ENCODE assay signal across 27 cellular contexts in the genomic region with DNA sequence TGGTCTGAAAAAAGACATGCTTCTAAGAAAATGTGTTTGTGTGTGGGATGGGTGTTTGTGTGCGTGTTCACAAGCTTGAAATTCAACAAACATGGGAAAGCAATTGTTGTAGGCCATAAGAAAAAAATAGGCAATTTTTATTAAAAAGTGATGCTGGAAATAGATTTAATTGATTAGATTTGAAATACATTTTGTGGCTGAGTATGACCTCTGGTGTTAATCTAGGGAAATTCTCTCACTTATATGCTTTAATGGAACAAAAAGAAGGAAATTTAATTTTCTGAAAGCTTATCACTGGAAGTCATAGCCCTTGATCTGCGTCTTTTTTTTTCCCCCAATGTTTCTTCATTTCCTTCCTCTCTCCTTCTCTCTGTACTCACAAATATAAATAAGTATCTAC. TPM values are rescaled to one million over a fixed set of nuclear protein-coding genes. Genes with fewer than 3 reads are reported as not detected.
DNase-seq lines count a peak whose midpoint lies in the region; FAIRE-seq and TF ChIP-seq lines count a peak whose summit lies in the region.
"Had no signal": no experiment of that assay in that cellular context is flagged by ENCODE, and none has a peak within 500 bp of the region (broad histone marks: within the 10 kb centered on the region; RNA-seq: fewer than 3 reads in every experiment).

No MANE protein-coding gene starts in this region.

- no peaks in the 10 kb centered on the region for H3K36me3 ChIP-seq in OCI-LY7 (ENCODE audit: insufficient read depth, low read length)
- H3K36me3 ChIP-seq in H1 (ENCODE audit: control insufficient read depth in 2 of 4, insufficient read depth in 4 of 4, low read length in 3 of 4), result no peaks in the 10 kb centered on the region
- H3K36me3 ChIP-seq: gastroesophageal sphincter, vagina had no signal

- H2BK12ac ChIP-seq in H1 (ENCODE audit: low read depth, low read length), result no peak overlapping the region

- H3K9me3 ChIP-seq in OCI-LY7 (ENCODE audit: low read length) (no peaks in the 10 kb centered on the region), H1 (ENCODE audit: insufficient read depth in 2 of 2, low read depth in 1 of 2, low read length in 1 of 2) (no peaks in the 10 kb centered on the region)
- H3K9me3 ChIP-seq: gastroesophageal sphincter, vagina had no signal

- peaks cover 4% of the 10 kb centered on the region; the same call in 1 of the 2 replicates for H3K23me2 ChIP-seq in H1 (ENCODE audit: low read depth, low read length)

- no peak overlapping the region for H3K9ac ChIP-seq in H1 (replicated peaks in 1 of 4; ENCODE audit: extremely low read depth in 1 of 4, low read depth in 3 of 4, low read length in 3 of 4)

- no peaks in the 10 kb centered on the region for H3K36me3 Mint-ChIP-seq in osteocyte (ENCODE audit: unreplicated experiment)
- H3K36me3 Mint-ChIP-seq: activated naive CD4-positive, alpha-beta T cell treated with anti-CD3 and anti-CD28 coated beads, Interleukin-2, amount 50 U/mL, for 24 hours; IgD-negative memory B cell had no signal

- no peaks in the 10 kb centered on the region for H3K9me3 Mint-ChIP-seq in osteocyte (ENCODE audit: unreplicated experiment)
- H3K9me3 Mint-ChIP-seq: activated CD4-positive, alpha-beta memory T cell treated with anti-CD3 and anti-CD28 coated beads, Interleukin-2, amount 10 ng/mL, durations not matched to agents 7 days and 5 days; dendritic cell treated with granulocyte-macrophage colony-stimulating factor and Interleukin-4, amounts not matched to agents 40 ng/mL and 50 ng/mL, for 4 days; IgD-negative memory B cell had no signal

- peak overlapping the region; percentile 78 for H4K5ac ChIP-seq in H1 (ENCODE audit: insufficient read length, low read depth, low read length)

- TF ChIP-seq RAD21 in H1 (IDR thresholded peaks at IDR 0.05 in 1 of 2, conservative IDR thresholded peaks at IDR 0.05 in 1 of 2; ENCODE audit: low read depth in 2 of 2, low read length in 2 of 2), result peak in 1 of 2 experiments; percentile 41; a peak in 3 of 4 replicates

- BruUV-seq in OCI-LY7 (replicated peaks; lab: Mats Ljungman, UMichigan), result no TSS peak

- H3K14ac ChIP-seq in H1 (ENCODE audit: insufficient read length), result no peak overlapping the region

- H3K4me2 ChIP-seq in OCI-LY7 (ENCODE audit: low read length), result no peak overlapping the region
- H3K4me2 ChIP-seq in H1 (ENCODE audit: insufficient read depth in 1 of 2, low read depth in 2 of 2, low read length in 2 of 2), result no peak overlapping the region

- H3K23ac ChIP-seq in H1 (ENCODE audit: insufficient read length), result no peak overlapping the region

- WGBS in H1 (ENCODE audit: extremely low coverage in 1 of 2, insufficient coverage in 1 of 2, insufficient read length in 1 of 2, insufficient replicate concordance in 2 of 2, low coverage in 1 of 2, low lambda C conversion rate in 2 of 2, missing lambda C conversion rate in 1 of 2), 2 experiments, result 80% methylated on average over 2 of the region's 2 CpGs; no CpG with 5 or more reads in 1 of the 2 experiments

- H2BK15ac ChIP-seq in H1 (ENCODE audit: low read length), result no peak overlapping the region

- H3K27me3 ChIP-seq in H1 (replicated peaks in 1 of 4; ENCODE audit: control insufficient read depth in 3 of 4, extremely low read depth in 1 of 4, insufficient read depth in 3 of 4, low read length in 3 of 4), result no peaks in the 10 kb centered on the region; a peak in 1 of 7 replicates
- H3K27me3 ChIP-seq: vagina had no signal

- H2AFZ ChIP-seq in OCI-LY7 (ENCODE audit: low read length), result no peak overlapping the region
- no peak overlapping the region for H2AFZ ChIP-seq in H1 (ENCODE audit: low read length)

- no peak for TF ChIP-seq EP300 in H1 (IDR thresholded peaks at IDR 0.05; ENCODE audit: borderline replicate concordance in 1 of 2, low read depth in 2 of 2, low read length in 2 of 2)

- no peak overlapping the region for H3K27ac Mint-ChIP-seq in osteocyte (ENCODE audit: unreplicated experiment)
- H3K27ac Mint-ChIP-seq: activated CD4-positive, alpha-beta memory T cell treated with anti-CD3 and anti-CD28 coated beads, Interleukin-2, amount 10 ng/mL, durations not matched to agents 7 days and 5 days; activated naive CD4-positive, alpha-beta T cell treated with anti-CD3 and anti-CD28 coated beads, Interleukin-2, amount 50 U/mL, for 24 hours; dendritic cell treated with granulocyte-macrophage colony-stimulating factor and Interleukin-4, amounts not matched to agents 40 ng/mL and 50 ng/mL, for 4 days; IgD-negative memory B cell; WTC11 had no signal

- POLR2A ChIA-PET in OCI-LY7 (lab: Charles Lee) (no interaction called here), H1 (lab: Charles Lee; ENCODE audit: partially characterized antibody) (no interaction called here)

- H3K4me1 ChIP-seq in OCI-LY7 (ENCODE audit: insufficient read depth, low read length, poor library complexity, severe bottlenecking), result no peaks in the 10 kb centered on the region
- H3K4me1 ChIP-seq in H1 (replicated peaks in 1 of 4; ENCODE audit: control insufficient read depth in 3 of 4, insufficient read depth in 4 of 4, low read length in 3 of 4), result peaks cover 0 to 22% (median under 1%) of the 10 kb centered on the region in 4 experiments; a peak in 3 of 7 replicates

- H3K18ac ChIP-seq in H1 (ENCODE audit: extremely low read depth, low read length), result peak overlapping the region; percentile 1; the same call in 1 of the 2 replicates

- peak; percentile 1 for DNase-seq in NCI-H1092 treated with DMSO at 0.1 percent for 48 hours (lab: John Stamatoyannopoulos, UW)
- no peak for DNase-seq in NCI-H1092 (lab: John Stamatoyannopoulos, UW)
- no peak for DNase-seq in OCI-LY7 (ENCODE audit: low spot score)
- no peak for DNase-seq in H1 (ENCODE audit: low read depth in 1 of 2, low spot score in 2 of 2)
- DNase-seq in osteocyte (ENCODE audit: extremely low spot score, unreplicated experiment), result no peak
- no peak for DNase-seq in putamen (ENCODE audit: low spot score)
- DNase-seq in stimulated activated CD4-positive, alpha-beta T cell treated with anti-CD3 and anti-CD28 coated beads, Interleukin-4, amount 100 ng/mL, for 4 hours, result no peak
- no peak for DNase-seq in Ammon's horn (ENCODE audit: low spot score)
- DNase-seq: activated CD4-positive, alpha-beta memory T cell treated with anti-CD3 and anti-CD28 coated beads, Interleukin-2, amount 10 ng/mL, durations not matched to agents 7 days and 5 days; activated T-cell treated with anti-CD3 and anti-CD28 coated beads, Interleukin-2, amount 50 U/mL, for 1 hour; C1 segment of cervical spinal cord; left cardiac atrium; NCI-H2029 treated with DMSO at 0.1 percent for 48 hours; SHP77 treated with DMSO at 0.1 percent for 48 hours; T-helper 2 cell had no signal

- no peak for TF ChIP-seq POLR2A in H1 (IDR thresholded peaks at IDR 0.05; ENCODE audit: control extremely low read depth in 1 of 2, low read depth in 2 of 2, low read length in 2 of 2)

- intact Hi-C loops in OCI-LY7 (cut with micrococcal nuclease; ENCODE audit: unreplicated experiment), result no loop called here

- H4K20me1 ChIP-seq in OCI-LY7 (ENCODE audit: insufficient read depth, low read length), result no peaks in the 10 kb centered on the region
- H4K20me1 ChIP-seq in H1 (replicated peaks in 1 of 2; ENCODE audit: control insufficient read depth in 1 of 2, insufficient read depth in 2 of 2, low read length in 2 of 2), result no peaks in the 10 kb centered on the region

- H3K4me3 Mint-ChIP-seq in osteocyte (ENCODE audit: unreplicated experiment), result no peak overlapping the region
- H3K4me3 Mint-ChIP-seq: activated CD4-positive, alpha-beta memory T cell treated with anti-CD3 and anti-CD28 coated beads, Interleukin-2, amount 10 ng/mL, durations not matched to agents 7 days and 5 days; activated naive CD4-positive, alpha-beta T cell treated with anti-CD3 and anti-CD28 coated beads, Interleukin-2, amount 50 U/mL, for 24 hours; dendritic cell treated with granulocyte-macrophage colony-stimulating factor and Interleukin-4, amounts not matched to agents 40 ng/mL and 50 ng/mL, for 4 days had no signal

- H3K4me1 Mint-ChIP-seq in osteocyte (ENCODE audit: unreplicated experiment), result peaks cover 20% of the 10 kb centered on the region

- no peak overlapping the region for H2BK5ac ChIP-seq in H1 (ENCODE audit: low read depth, low read length)

- H3K79me2 ChIP-seq in OCI-LY7 (ENCODE audit: insufficient read depth, low read depth, low read length), result no peaks in the 10 kb centered on the region
- H3K79me2 ChIP-seq in H1 (ENCODE audit: control insufficient read depth in 1 of 2, insufficient read depth in 2 of 2, low read length in 2 of 2), result peaks cover 0 to 5% of the 10 kb centered on the region in 2 experiments; a peak in 2 of 4 replicates

- 0 out of 2 replicates have a peak, but pooled peaks have one; percentile 12 for TF ChIP-seq CTCF in OCI-LY7 (conservative IDR thresholded peaks at IDR 0.05; ENCODE audit: low read length)
- TF ChIP-seq CTCF in H1 (IDR thresholded peaks at IDR 0.05; ENCODE audit: control extremely low read depth in 1 of 3, insufficient read depth in 1 of 3, low read depth in 1 of 3, low read length in 3 of 3), result no peak
- peak; percentile 53 for TF ChIP-seq CTCF in osteocyte (IDR thresholded peaks at IDR 0.05)

- H4K91ac ChIP-seq in H1 (replicated peaks; ENCODE audit: insufficient read length, low read length), result no peak overlapping the region

- peaks cover 66% of the 10 kb centered on the region for H3K27me3 Mint-ChIP-seq in osteocyte (ENCODE audit: unreplicated experiment)

- FAIRE-seq in H1 (lab: Jason Lieb, UNC), result no peak
- FAIRE-seq: A204.1, bronchial epithelial cell had no signal

- H3K79me1 ChIP-seq in H1 (ENCODE audit: low read depth, low read length), result no peaks in the 10 kb centered on the region

- H2BK120ac ChIP-seq in H1 (replicated peaks; ENCODE audit: low read depth, low read length), result no peak overlapping the region

- no peak overlapping the region for H3K4ac ChIP-seq in H1 (replicated peaks; ENCODE audit: insufficient read length, low read depth, low read length)

- H2AK5ac ChIP-seq in H1 (ENCODE audit: low read depth, low read length), result no peak overlapping the region

- H3K56ac ChIP-seq in H1 (replicated peaks; ENCODE audit: insufficient read length, low read depth, low read length), result no peak overlapping the region

- no peaks in the 10 kb centered on the region for H3K9me2 ChIP-seq in OCI-LY7 (ENCODE audit: insufficient read depth, low read length)

- H4K8ac ChIP-seq in H1 (ENCODE audit: extremely low read depth, insufficient read depth, low read length), result no peak overlapping the region

- H3K4me3 ChIP-seq in OCI-LY7 (ENCODE audit: low read depth, low read length, poor library complexity, severe bottlenecking) (no peak overlapping the region), H1 (ENCODE audit: extremely low read depth in 1 of 4, insufficient read depth in 2 of 4, low read depth in 3 of 4, low read length in 4 of 4) (no peak overlapping the region)
- H3K4me3 ChIP-seq: gastroesophageal sphincter, vagina had no signal

- CTCF ChIA-PET in OCI-LY7 (lab: Charles Lee; ENCODE audit: unreplicated experiment), result no interaction called here
- CTCF ChIA-PET in H1 (lab: Charles Lee; ENCODE audit: partially characterized antibody), result interaction anchor here (0.6 to 12.4 kb wide), 13 partner anchors 9 to 679 kb away, joined by 3 to 176 read pairs (median 3); no protein-coding TSS in a partner anchor

- H2BK20ac ChIP-seq in H1 (ENCODE audit: low read length), result no peak overlapping the region

- no peak overlapping the region for H3K27ac ChIP-seq in OCI-LY7 (ENCODE audit: low read depth, low read length, poor library complexity, severe bottlenecking)
- no peak overlapping the region for H3K27ac ChIP-seq in H1 (ENCODE audit: low read depth, low read length)
- H3K27ac ChIP-seq: epithelial cell of prostate, gastroesophageal sphincter, HL-60, vagina had no signal

RNA-seq across cellular contexts. Expression of gene KCNN2, which starts 3.5 kb away (rescaled TPM):
- not detected in 2 replicates for total RNA-seq in OCI-LY7 (2014; rRNA removed; shearing (Covaris generic))
- total RNA-seq in OCI-LY7 (2022), result not detected in 2 replicates
- total RNA-seq in H1 (2021; fragmentation: NEBNext Ultra II Directional; extraction: Animal tissue kit (Norgen Biotek cat#: 25700)), result 18.6 and 19.4 TPM in 2 replicates
- 13.1 and 13.6 TPM in 2 replicates for polyA plus RNA-seq in H1 (2011; rRNA removed)
- polyA plus RNA-seq in H1 (2011; cell fraction: cytosol; rRNA removed), result 8.4 TPM
- 14.7 TPM for polyA plus RNA-seq in H1 (2011; cell fraction: nucleus; rRNA removed)
- 13.0 to 17.1 TPM (median 14.4 TPM) in 4 replicates for polyA plus RNA-seq in H1 (2012, experiment 1 of 2)
- polyA plus RNA-seq in H1 (2012, experiment 2 of 2), result 14.0 TPM
- 18.0 TPM for polyA plus RNA-seq in H1 (2013, experiment 1 of 2)
- 18.6 TPM for polyA plus RNA-seq in H1 (2013, experiment 2 of 2)
- polyA minus RNA-seq in H1 (2011; rRNA and poly(A)+ RNA removed), result 32.0 and 35.1 TPM in 2 replicates
- polyA minus RNA-seq in H1 (2011; cell fraction: cytosol; rRNA and poly(A)+ RNA removed), result 15.5 TPM
- polyA minus RNA-seq in H1 (2011; cell fraction: nucleus; rRNA and poly(A)+ RNA removed), result 67.7 TPM
- total RNA-seq in osteocyte, result 0.08 and 0.24 TPM in 2 replicates
- total RNA-seq: activated CD4-positive, alpha-beta memory T cell treated with anti-CD3 and anti-CD28 coated beads, Interleukin-2, amount 10 ng/mL, durations not matched to agents 7 days and 5 days; bronchial epithelial cell; mononuclear cell; NCI-H460 had no signal
- polyA plus RNA-seq: IgD-negative memory B cell had no signal

Comparison
In these comparisons a context has a peak if more than half of its experiments do, and no peak if none do; other contexts are left out.
1. CTCF ChIP-seq: peak in OCI-LY7 (single experiment) and osteocyte (single experiment); none in H1 (0 of 3).
2. RNA of gene KCNN2, which starts 3.5 kb away (total RNA-seq): 18.6 to 19.4 TPM in H1; 0.08 to 0.24 TPM in osteocyte and not detected in OCI-LY7; every median in the first group is over 10 times any median in the second.